19 cellular contexts compared by ENCODE assay signal in genomic region chr18:47906408-47906807, GRCh38.
"Had no signal": no experiment of that assay in that cellular context is flagged by ENCODE, and none has a peak within 500 bp of the region (broad histone marks: within the 10 kb centered on the region; RNA-seq: fewer than 3 reads in every experiment).

No MANE protein-coding gene starts in this region.

- H3K27me3 ChIP-seq: body of pancreas, spleen, tibial nerve, vagina had no signal

- H3K27ac ChIP-seq: body of pancreas, left ventricle myocardium inferior, spleen, tibial nerve, vagina had no signal

- ATAC-seq: body of pancreas had no signal

- H3K36me3 ChIP-seq: vagina had no signal

- H3K27me3 Mint-ChIP-seq: activated CD4-positive, alpha-beta T cell treated with anti-CD3 and anti-CD28 coated beads, Interleukin-2, amount 10 ng/mL, durations not matched to agents 7 days and 5 days had no signal

- H3K27ac Mint-ChIP-seq: activated B cell treated with CpG ODN at 0.5 μM for 24 hours; activated CD4-positive, alpha-beta T cell treated with anti-CD3 and anti-CD28 coated beads, Interleukin-2, amount 10 ng/mL, durations not matched to agents 7 days and 5 days had no signal

- H3K9me3 ChIP-seq: body of pancreas had no signal

- DNase-seq: activated B cell treated with CpG ODN at 0.5 μM for 24 hours; activated CD4-positive, alpha-beta T cell treated with anti-CD3 and anti-CD28 coated beads, Interleukin-2, amount 10 ng/mL, durations not matched to agents 7 days and 5 days; activated effector memory CD4-positive, alpha-beta T cell treated with anti-CD3 and anti-CD28 coated beads, Interleukin-2, amount 50 U/mL, for 16 hours; activated T-cell treated with anti-CD3 and anti-CD28 coated beads, Interleukin-2, amount 50 U/mL, for 1 hour; amygdala; body of pancreas; dermis blood vessel endothelial cell; effector memory CD4-positive, alpha-beta T cell; immature natural killer cell; kidney glomerular epithelial cell; left ventricle myocardium inferior; mammary epithelial cell; midbrain; occipital lobe; posterior cingulate gyrus; spleen; stimulated activated naive CD4-positive, alpha-beta T cell treated with Interleukin-2 at 50 U/mL for 16 hours had no signal

- H3K4me1 ChIP-seq: body of pancreas had no signal

- H3K4me3 Mint-ChIP-seq: activated B cell treated with CpG ODN at 0.5 μM for 24 hours; activated CD4-positive, alpha-beta T cell treated with anti-CD3 and anti-CD28 coated beads, Interleukin-2, amount 10 ng/mL, durations not matched to agents 7 days and 5 days; immature natural killer cell had no signal

- H3K4me3 ChIP-seq: body of pancreas, left ventricle myocardium inferior, spleen, tibial nerve, vagina had no signal
